ENCODE assay signal across 10 cellular contexts in the genomic region with DNA sequence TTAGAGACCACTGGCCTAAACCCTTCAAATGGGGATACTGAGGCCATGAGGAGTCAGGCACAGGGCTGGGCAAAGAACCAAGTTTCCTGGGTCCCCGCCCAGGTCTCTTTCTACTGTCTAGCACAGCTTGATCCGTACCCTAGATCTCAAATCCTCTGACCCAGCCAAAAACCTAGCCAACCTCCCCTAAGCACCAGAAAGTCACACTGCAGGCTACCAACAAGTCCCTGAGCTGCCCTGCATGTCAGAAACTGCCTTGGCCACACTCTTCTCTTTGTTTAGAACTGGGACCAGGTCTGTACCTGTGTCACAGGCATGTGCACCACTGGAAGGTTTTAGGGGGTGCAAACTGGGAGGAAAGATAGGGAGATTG.
DNase-seq lines count a peak whose midpoint lies in the region; ATAC-seq and TF ChIP-seq lines count a peak whose summit lies in the region.
"Had no signal": no experiment of that assay in that cellular context is flagged by ENCODE, and none has a peak within 500 bp of the region (broad histone marks: within the 10 kb centered on the region; RNA-seq: fewer than 3 reads in every experiment).

No MANE protein-coding gene starts in this region.

- peak overlapping the region; percentile 9 for H3K27ac Mint-ChIP-seq in memory B cell

- peaks cover 81% of the 10 kb centered on the region for H3K4me1 ChIP-seq in HUES48 (ENCODE audit: control insufficient read depth, insufficient read depth, low read length)
- H3K4me1 ChIP-seq in subcutaneous abdominal adipose tissue (ENCODE audit: control insufficient read depth in 5 of 5, insufficient read depth in 5 of 5, low read length in 5 of 5) = peaks cover 19 to 97% (median 92%) of the 10 kb centered on the region in 5 donors

- no peaks in the 10 kb centered on the region for H3K9me3 Mint-ChIP-seq in memory B cell

- TF ChIP-seq CTCF in coronary artery (IDR thresholded peaks at IDR 0.05) = no peak

- no peaks in the 10 kb centered on the region for H3K27me3 Mint-ChIP-seq in memory B cell

- H3K27me3 ChIP-seq in HUES48 (ENCODE audit: control insufficient read depth, insufficient read depth, low read length) (no peaks in the 10 kb centered on the region), subcutaneous abdominal adipose tissue (ENCODE audit: control insufficient read depth in 5 of 5, insufficient read depth in 4 of 5, low read length in 5 of 5) (no peaks in the 10 kb centered on the region)

- H3K4me3 ChIP-seq in HUES48 (ENCODE audit: low read depth, low read length) = peak overlapping the region; percentile 18; the same call in 1 of the 2 replicates
- no peak overlapping the region for H3K4me3 ChIP-seq in coronary artery
- H3K4me3 ChIP-seq in subcutaneous abdominal adipose tissue (ENCODE audit: low read depth in 1 of 5, low read length in 5 of 5) = no peak overlapping the region
- H3K4me3 ChIP-seq: mucosa of descending colon had no signal

- DNase-seq in coronary artery (ENCODE audit: low spot score) (no peak), memory B cell (ENCODE audit: low spot score in 2 of 2) (no peak), NOMO-1 treated with DMSO at 0.1 percent for 48 hours (lab: John Stamatoyannopoulos, UW; ENCODE audit: unreplicated experiment) (no peak), putamen (ENCODE audit: low spot score) (no peak), COR-L47 (lab: John Stamatoyannopoulos, UW) (no peak)
- DNase-seq: DMS79 treated with DMSO at 0.1 percent for 48 hours had no signal

- H3K4me3 Mint-ChIP-seq in memory B cell = no peak overlapping the region

- H3K36me3 Mint-ChIP-seq in memory B cell = peaks cover 2% of the 10 kb centered on the region

- peaks cover 28% of the 10 kb centered on the region for H3K4me1 Mint-ChIP-seq in memory B cell

- H3K27ac ChIP-seq in HUES48 (ENCODE audit: low read depth, low read length) (peak overlapping the region; percentile 88), coronary artery (peak overlapping the region; percentile 97 to 98), subcutaneous abdominal adipose tissue (ENCODE audit: low read depth, low read length) (peak overlapping the region; percentile 46)

- H3K36me3 ChIP-seq in HUES48 (ENCODE audit: control insufficient read depth, insufficient read depth, low read length) = no peaks in the 10 kb centered on the region
- no peaks in the 10 kb centered on the region for H3K36me3 ChIP-seq in subcutaneous abdominal adipose tissue (ENCODE audit: control insufficient read depth in 5 of 5, insufficient read depth in 5 of 5, low read length in 5 of 5)

- H3K9ac ChIP-seq in HUES48 (ENCODE audit: low read depth, low read length) (0 out of 2 replicates have a peak overlapping the region, but pooled peaks have one; percentile 13), subcutaneous abdominal adipose tissue (ENCODE audit: low read length in 5 of 5) (no peak overlapping the region)

- H3K9me3 ChIP-seq in HUES48 (ENCODE audit: control insufficient read depth, insufficient read depth, low read length) (no peaks in the 10 kb centered on the region), subcutaneous abdominal adipose tissue (ENCODE audit: control insufficient read depth in 5 of 5, low read length in 5 of 5) (no peaks in the 10 kb centered on the region)
- H3K9me3 ChIP-seq: mucosa of descending colon had no signal

- no peak for ATAC-seq in memory B cell (ENCODE audit: low read depth)
- no peak for ATAC-seq in HG03432 (IDR thresholded peaks at IDR 0.05; ENCODE audit: unreplicated experiment)
- ATAC-seq: mucosa of descending colon had no signal

Comparison
In these comparisons a context has a peak if more than half of its experiments do, and no peak if none do; other contexts are left out.
1. H3K27ac ChIP-seq: peak in every context shown above with its lines; median percentile 98 in coronary artery; 88 in HUES48; 46 in subcutaneous abdominal adipose tissue.